In genomic region chr4:136088231-136088630, GRCh38 we compare ENCODE assay signal across 20 cellular contexts.
DNase-seq lines count a peak whose midpoint lies in the region; ATAC-seq and TF ChIP-seq lines count a peak whose summit lies in the region.
"Had no signal": no experiment of that assay in that cellular context is flagged by ENCODE, and none has a peak within 500 bp of the region (broad histone marks: within the 10 kb centered on the region; RNA-seq: fewer than 3 reads in every experiment).

No MANE protein-coding gene starts in this region.

- H2BK120ac ChIP-seq in neuronal stem cell (ENCODE audit: low read depth, low read length): no peak overlapping the region

- H4K91ac ChIP-seq in neuronal stem cell (ENCODE audit: low read depth, low read length, poor library complexity): no peak overlapping the region

- no peak overlapping the region for H2BK12ac ChIP-seq in neuronal stem cell (ENCODE audit: low read length)

- H3K4me3 Mint-ChIP-seq in GM23338: no peak overlapping the region
- H3K4me3 Mint-ChIP-seq: B cell; CD4-positive, CD25-positive, alpha-beta regulatory T cell; CD8-positive, alpha-beta T cell had no signal

- H3K27me3 Mint-ChIP-seq in GM23338 (ENCODE audit: insufficient read depth, low read depth, poor library complexity): no peaks in the 10 kb centered on the region
- H3K27me3 Mint-ChIP-seq: B cell; CD4-positive, CD25-positive, alpha-beta regulatory T cell had no signal

- H3K4ac ChIP-seq in neuronal stem cell (ENCODE audit: low read length): no peak overlapping the region

- H4K20me1 ChIP-seq in GM23338 (replicated peaks; ENCODE audit: insufficient read depth) (no peaks in the 10 kb centered on the region), hepatocyte (ENCODE audit: insufficient read depth, poor library complexity, severe bottlenecking) (no peaks in the 10 kb centered on the region)
- H4K20me1 ChIP-seq: BLaER1 had no signal

- WGBS in hepatocyte (ENCODE audit: low lambda C conversion rate, missing lambda C conversion rate): 71% methylated on average over 4 of the region's 4 CpGs
- WGBS in neuronal stem cell (ENCODE audit: extremely low coverage in 2 of 2, insufficient read length in 2 of 2, insufficient replicate concordance in 1 of 2), 2 donors: no CpG with 5 or more reads among the region's 4 CpGs

- H3K9me2 ChIP-seq in GM23338 (ENCODE audit: insufficient read depth) (no peaks in the 10 kb centered on the region), hepatocyte (replicated peaks; ENCODE audit: insufficient read depth) (no peaks in the 10 kb centered on the region)

- TF ChIP-seq CTCF in GM23338 (conservative IDR thresholded peaks at IDR 0.05; ENCODE audit: low read depth in 2 of 2) (no peak), hepatocyte (IDR thresholded peaks at IDR 0.05; ENCODE audit: poor library complexity) (no peak)

- H3K79me1 ChIP-seq in neuronal stem cell (ENCODE audit: low read depth, low read length): no peaks in the 10 kb centered on the region

- H3K36me3 ChIP-seq in GM23338 (ENCODE audit: insufficient read depth) (no peaks in the 10 kb centered on the region), hepatocyte (replicated peaks; ENCODE audit: insufficient read depth, low read depth) (no peaks in the 10 kb centered on the region), neuronal stem cell (replicated peaks in 1 of 2; ENCODE audit: control insufficient read depth in 2 of 2, insufficient read depth in 2 of 2, low read length in 2 of 2) (no peaks in the 10 kb centered on the region)
- H3K36me3 ChIP-seq: BLaER1 had no signal

- H3K79me2 ChIP-seq in GM23338 (replicated peaks; ENCODE audit: insufficient read depth) (no peaks in the 10 kb centered on the region), hepatocyte (no peaks in the 10 kb centered on the region)

- H3K4me1 ChIP-seq in GM23338 (ENCODE audit: insufficient read depth): no peaks in the 10 kb centered on the region
- H3K4me1 ChIP-seq in hepatocyte (ENCODE audit: insufficient read depth): no peaks in the 10 kb centered on the region
- no peaks in the 10 kb centered on the region for H3K4me1 ChIP-seq in neuronal stem cell (ENCODE audit: control insufficient read depth in 2 of 2, insufficient read depth in 1 of 2, low read depth in 1 of 2, low read length in 2 of 2)

- H3K27me3 ChIP-seq in GM23338 (ENCODE audit: insufficient read depth): no peaks in the 10 kb centered on the region
- no peaks in the 10 kb centered on the region for H3K27me3 ChIP-seq in hepatocyte
- no peaks in the 10 kb centered on the region for H3K27me3 ChIP-seq in neuronal stem cell (ENCODE audit: control insufficient read depth in 3 of 3, insufficient read depth in 3 of 3, low read depth in 1 of 3, low read length in 3 of 3)
- H3K27me3 ChIP-seq: BLaER1 had no signal

- no peak for DNase-seq in GM23338 (ENCODE audit: low spot score)
- DNase-seq in fibroblast of gingiva (ENCODE audit: low read depth): peak; percentile 58
- DNase-seq in hepatocyte (ENCODE audit: low spot score): peak; percentile 3
- no peak for DNase-seq in neuronal stem cell (ENCODE audit: low spot score)
- no peak for DNase-seq in LoVo (ENCODE audit: low spot score)
- DNase-seq: CD4-positive, CD25-positive, alpha-beta regulatory T cell; CD8-positive, alpha-beta T cell; DMS 273 treated with DMSO at 0.1 percent for 48 hours; DMS79; EL; GDM1; H7; HCEC 1CT had no signal

- no peak overlapping the region for H2AK5ac ChIP-seq in neuronal stem cell (ENCODE audit: low read depth, low read length)

- H3K27ac ChIP-seq in GM23338 (ENCODE audit: low read depth): no peak overlapping the region
- H3K27ac ChIP-seq in hepatocyte: no peak overlapping the region
- no peak overlapping the region for H3K27ac ChIP-seq in neuronal stem cell (replicated peaks; ENCODE audit: low read length)
- H3K27ac ChIP-seq: 22Rv1, BLaER1, C4-2B had no signal

- H3K4me3 ChIP-seq in GM23338 (no peak overlapping the region), hepatocyte (no peak overlapping the region), neuronal stem cell (ENCODE audit: low read length in 2 of 2) (no peak overlapping the region)
- H3K4me3 ChIP-seq: BLaER1, GM12878 had no signal

- H3K36me3 Mint-ChIP-seq in GM23338 (ENCODE audit: low read depth): no peaks in the 10 kb centered on the region
- H3K36me3 Mint-ChIP-seq: CD4-positive, CD25-positive, alpha-beta regulatory T cell; CD8-positive, alpha-beta T cell had no signal

- no peak overlapping the region for H3K23ac ChIP-seq in neuronal stem cell (ENCODE audit: low read depth, low read length, poor library complexity)

- no peak overlapping the region for H2BK15ac ChIP-seq in neuronal stem cell (ENCODE audit: low read length)

- no peak overlapping the region for H3K14ac ChIP-seq in neuronal stem cell (ENCODE audit: low read length)

- no peak overlapping the region for H4K8ac ChIP-seq in neuronal stem cell (ENCODE audit: low read depth, low read length)

- no peaks in the 10 kb centered on the region for H3K9me3 ChIP-seq in hepatocyte (ENCODE audit: low read depth)
- H3K9me3 ChIP-seq in neuronal stem cell (replicated peaks in 1 of 2; ENCODE audit: control insufficient read depth in 2 of 2, insufficient read depth in 1 of 2, low read depth in 1 of 2, low read length in 2 of 2): no peaks in the 10 kb centered on the region
- H3K9me3 ChIP-seq: BLaER1 had no signal

- H3F3A ChIP-seq in GM23338 (replicated peaks; ENCODE audit: low read depth): no peaks in the 10 kb centered on the region

- ATAC-seq in GM23338: no peak
- no peak for ATAC-seq in GM18517 (IDR thresholded peaks at IDR 0.05; ENCODE audit: unreplicated experiment)
- no peak for ATAC-seq in GM21619 (IDR thresholded peaks at IDR 0.05; ENCODE audit: unreplicated experiment)
- ATAC-seq: CD8-positive, alpha-beta T cell; GM12878 had no signal

- H3K18ac ChIP-seq in neuronal stem cell (ENCODE audit: low read length): no peak overlapping the region

- H2BK5ac ChIP-seq in neuronal stem cell (ENCODE audit: low read length): no peak overlapping the region

- no peaks in the 10 kb centered on the region for H3K4me1 Mint-ChIP-seq in GM23338
- H3K4me1 Mint-ChIP-seq: B cell; CD4-positive, CD25-positive, alpha-beta regulatory T cell had no signal

- H2AFZ ChIP-seq in GM23338: peak overlapping the region; percentile 19; the same call in 1 of the 2 replicates
- H2AFZ ChIP-seq in hepatocyte: no peak overlapping the region
- peak overlapping the region; percentile 4 for H2AFZ ChIP-seq in neuronal stem cell (ENCODE audit: low read length)

- no peak overlapping the region for H3K27ac Mint-ChIP-seq in GM23338
- H3K27ac Mint-ChIP-seq: B cell; CD4-positive, CD25-positive, alpha-beta regulatory T cell; CD8-positive, alpha-beta T cell had no signal

- no peaks in the 10 kb centered on the region for H3K9me3 Mint-ChIP-seq in GM23338
- H3K9me3 Mint-ChIP-seq: CD8-positive, alpha-beta T cell had no signal

- no peak overlapping the region for H3K4me2 ChIP-seq in GM23338
- peak overlapping the region; percentile 3 for H3K4me2 ChIP-seq in hepatocyte
- H3K4me2 ChIP-seq in neuronal stem cell (ENCODE audit: insufficient read depth, low read length, poor library complexity, severe bottlenecking): no peak overlapping the region
- H3K4me2 ChIP-seq: BLaER1 had no signal

- H3K9ac ChIP-seq in neuronal stem cell (ENCODE audit: low read depth, low read length, poor library complexity): no peak overlapping the region
- H3K9ac ChIP-seq: BLaER1 had no signal

TF ChIP-seq in GM23338, 12 proteins besides CTCF, POLR2A, EP300 and RAD21 (continues in another document):
- TF ChIP-seq ETS1 (IDR thresholded peaks at IDR 0.05): no peak
- no peak for TF ChIP-seq EZH2phosphoT487 (IDR thresholded peaks at IDR 0.05; ENCODE audit: unreplicated experiment)
- no peak for TF ChIP-seq STAT1 (IDR thresholded peaks at IDR 0.05; ENCODE audit: unreplicated experiment)
- TF ChIP-seq CREB1 (CRISPR knock-in tag; IDR thresholded peaks at IDR 0.05; ENCODE audit: low read depth): no peak
- TF ChIP-seq ZNF114 (CRISPR knock-in tag; IDR thresholded peaks at IDR 0.05): no peak

Comparison
In these comparisons a context has a peak if more than half of its experiments do, and no peak if none do; other contexts are left out.
1. DNase-seq: peak in fibroblast of gingiva (single experiment) and hepatocyte (single experiment); none in GM23338 (single experiment), neuronal stem cell (single experiment) and LoVo (single experiment).